ENCODE assay signal across 8 cellular contexts in genomic region chr16:9134739-9135138, GRCh38. TPM values are rescaled to one million over a fixed set of nuclear protein-coding genes. Genes with fewer than 3 reads are reported as not detected.
A peak's percentile ranks its signal among the peaks of the same experiment; 100 is the strongest.
DNase-seq lines count a peak whose midpoint lies in the region; ATAC-seq and TF ChIP-seq lines count a peak whose summit lies in the region.

No MANE protein-coding gene starts in this region.

- H3K27ac ChIP-seq in C4-2B (no peak overlapping the region), sigmoid colon (no peak overlapping the region)

- no peak for TF ChIP-seq EP300 in sigmoid colon (IDR thresholded peaks at IDR 0.05)

- TF ChIP-seq POLR2A in sigmoid colon (IDR thresholded peaks at IDR 0.05) = no peak

- H3K27me3 ChIP-seq in sigmoid colon = no peaks in the 10 kb centered on the region

- WGBS in sigmoid colon, 2 donors = 6 to 12% methylated on average over 5 of the region's 5 CpGs

- H3K9me3 ChIP-seq in sigmoid colon = no peaks in the 10 kb centered on the region

- intact Hi-C loops in Right ventricle myocardium superior (cut with DNase I) (no loop called here), sigmoid colon (cut with DNase I) (loop anchor here (5.0 to 10.0 kb wide), 2 partner anchors 1048 to 1370 kb away; partner anchors contain the start of gene GRIN2A)

- H3K4me1 ChIP-seq in sigmoid colon = peaks cover 0 to 9% (median 6%) of the 10 kb centered on the region in 4 donors

- TF ChIP-seq CTCF in C4-2B (conservative IDR thresholded peaks at IDR 0.05) = peak; percentile 54
- TF ChIP-seq CTCF in sigmoid colon (IDR thresholded peaks at IDR 0.05) = peak in 2 of 4 experiments; percentile 25 to 42

- H3K4me3 ChIP-seq in sigmoid colon = no peak overlapping the region

- ATAC-seq in Right ventricle myocardium superior (ENCODE audit: poor library complexity) (peak; percentile 80), GM18519 (IDR thresholded peaks at IDR 0.05; ENCODE audit: low FRiP score, unreplicated experiment) (no peak)

- no peaks in the 10 kb centered on the region for H3K36me3 ChIP-seq in sigmoid colon

- DNase-seq in GM19240 (ENCODE audit: insufficient read length, low spot score) (peak; percentile 31), HuH-7 (ENCODE audit: low spot score) (peak; percentile 35), RPMI7951 (ENCODE audit: low read depth) (peak; percentile 56), Right ventricle myocardium superior (peak; percentile 66), sigmoid colon (peak; percentile 65)
- peak; percentile 45 for DNase-seq in activated gamma-delta T cell treated with anti-CD3 and anti-CD28 coated beads, Interleukin-2, amount 50 U/mL, for 16 hours (ENCODE audit: low read depth)

RNA-seq across cellular contexts. Expression of gene HAPSTR1, which starts 43.3 kb away (rescaled TPM):
- total RNA-seq in RPMI7951 (2014; rRNA removed; shearing (Covaris generic)) = 32.6 and 35.9 TPM in 2 replicates
- total RNA-seq in Right ventricle myocardium superior = 51.7 TPM
- 10 to 100 TPM; 43.8 to 47.6 (median 46.2) TPM for total RNA-seq in sigmoid colon
- 10 to 100 TPM; 12.6 to 23.1 (median 19.7) TPM for polyA plus RNA-seq in sigmoid colon
